In the genomic region with DNA sequence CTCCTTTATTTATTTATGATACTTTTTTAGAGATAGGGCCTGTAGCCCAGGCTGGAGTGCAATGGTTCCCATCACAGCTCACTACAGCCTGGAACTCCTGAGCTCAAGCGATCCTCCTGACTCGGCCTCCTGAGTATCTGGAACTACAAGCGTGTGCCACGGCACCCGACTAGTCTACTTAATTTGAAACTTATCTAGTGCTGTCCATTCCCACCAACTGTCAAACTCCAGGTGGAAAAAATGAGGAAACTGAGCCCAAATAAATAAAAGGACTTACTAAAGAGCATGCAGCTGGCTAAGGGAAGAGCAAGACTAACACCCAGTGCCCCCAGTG, we compare ENCODE assay signal across 17 cellular contexts. TPM values are rescaled to one million over a fixed set of nuclear protein-coding genes. Genes with fewer than 3 reads are reported as not detected.
A peak's percentile ranks its signal among the peaks of the same experiment; 100 is the strongest.
DNase-seq lines count a peak whose midpoint lies in the region; ATAC-seq, FAIRE-seq and TF ChIP-seq lines count a peak whose summit lies in the region.
"Had no signal": no experiment of that assay in that cellular context is flagged by ENCODE, and none has a peak within 500 bp of the region (broad histone marks: within the 10 kb centered on the region; RNA-seq: fewer than 3 reads in every experiment).

No MANE protein-coding gene starts in this region.

- no peak overlapping the region for H3K18ac ChIP-seq in H9 (ENCODE audit: insufficient read length, low read depth, low read length)

- DNase-seq in activated T-cell treated with anti-CD3 and anti-CD28 coated beads, Interleukin-2, amount 50 U/mL, for 4 hours: no peak
- DNase-seq in activated T-cell treated with anti-CD3 and anti-CD28 coated beads, Interleukin-2, amount 50 U/mL, for 24 hours: no peak
- DNase-seq in dorsolateral prefrontal cortex (no peak), type B pancreatic cell (ENCODE audit: extremely low spot score, unreplicated experiment) (no peak), frontal cortex (ENCODE audit: low spot score in 2 of 2) (no peak), AG08395 (ENCODE audit: low spot score) (no peak), H9 (no peak)
- DNase-seq in natural killer cell treated with Interleukin-12 subunit alpha and Interleukin-12 subunit beta and Interleukin-15 and Interleukin-18, amount 100 ng/mL, for 72 hours (ENCODE audit: low spot score): no peak
- DNase-seq: activated CD4-positive, CD25-positive, alpha-beta regulatory T cell; activated T-cell treated with anti-CD3 and anti-CD28 coated beads, Interleukin-2, amount 50 U/mL, for 48 hours; NCI-H1930; NCI-H774 had no signal

- no peak overlapping the region for H3K56ac ChIP-seq in H9 (ENCODE audit: insufficient read length, low read depth, low read length)

- no peaks in the 10 kb centered on the region for H3K79me2 ChIP-seq in H9 (ENCODE audit: insufficient read depth, low read length)

- no peak overlapping the region for H2AFZ ChIP-seq in H9 (ENCODE audit: low read length)

- H3K27ac Mint-ChIP-seq in activated T-cell treated with anti-CD3 and anti-CD28 coated beads, Interleukin-2, amount 50 U/mL, for 24 hours: no peak overlapping the region
- H3K27ac Mint-ChIP-seq in natural killer cell treated with Interleukin-12 subunit alpha and Interleukin-12 subunit beta and Interleukin-15 and Interleukin-18, amount 100 ng/mL, for 72 hours: no peak overlapping the region
- H3K27ac Mint-ChIP-seq in type B pancreatic cell (peak overlapping the region; percentile 63), H9 (no peak overlapping the region)

- peak overlapping the region in 2 of 59 donors; percentile 80 to 81 for H3K4me3 ChIP-seq in dorsolateral prefrontal cortex
- H3K4me3 ChIP-seq: K562 had no signal

- no peak overlapping the region for H3K9ac ChIP-seq in H9 (ENCODE audit: extremely low read depth, insufficient read length, low read length)

- no peak overlapping the region for H2BK120ac ChIP-seq in H9 (ENCODE audit: low read depth, low read length, poor library complexity, severe bottlenecking)

- H3K23me2 ChIP-seq in H9 (ENCODE audit: insufficient read length, low read depth, low read length, poor library complexity, severe bottlenecking): peaks cover 21% of the 10 kb centered on the region

- intact Hi-C loops in dorsolateral prefrontal cortex (cut with DNase I): loop anchor here in 1 of 2 donors (5.0 kb wide), 1 partner anchor 348 kb away; the partner anchor contains the start of gene GINS1

- H3K27ac ChIP-seq in dorsolateral prefrontal cortex: peak overlapping the region in 49 of 59 donors; percentile 61 to 99 (median 94)
- no peak overlapping the region for H3K27ac ChIP-seq in H9 (ENCODE audit: insufficient read length, low read depth, low read length)
- H3K27ac ChIP-seq: SJSA1 had no signal

- peak in 1 of 56 donors; percentile 9 for TF ChIP-seq CTCF in dorsolateral prefrontal cortex (IDR thresholded peaks at IDR 0.05 in 54 of 56, conservative IDR thresholded peaks at IDR 0.05 in 2 of 56; ENCODE audit: low read depth in 1 of 56, partially characterized antibody in 56 of 56)
- no peak for TF ChIP-seq CTCF in type B pancreatic cell (conservative IDR thresholded peaks at IDR 0.05)
- no peak for TF ChIP-seq CTCF in H9 (conservative IDR thresholded peaks at IDR 0.05)

- FAIRE-seq in frontal cortex (lab: Jason Lieb, UNC): no peak
- FAIRE-seq: A204.1, endometrium, K562 had no signal

- H3K4me3 Mint-ChIP-seq in activated T-cell treated with anti-CD3 and anti-CD28 coated beads, Interleukin-2, amount 50 U/mL, for 4 hours: peak overlapping the region; percentile 80
- no peak overlapping the region for H3K4me3 Mint-ChIP-seq in activated T-cell treated with anti-CD3 and anti-CD28 coated beads, Interleukin-2, amount 50 U/mL, for 24 hours
- peak overlapping the region; percentile 65 for H3K4me3 Mint-ChIP-seq in natural killer cell treated with Interleukin-12 subunit alpha and Interleukin-12 subunit beta and Interleukin-15 and Interleukin-18, amount 100 ng/mL, for 72 hours
- H3K4me3 Mint-ChIP-seq in type B pancreatic cell (peak overlapping the region; percentile 26), H9 (no peak overlapping the region)

- no peak overlapping the region for H2BK5ac ChIP-seq in H9 (ENCODE audit: insufficient read length, low read length)

- no peak for ATAC-seq in activated T-cell treated with anti-CD3 and anti-CD28 coated beads, Interleukin-2, amount 50 U/mL, for 4 hours
- no peak for ATAC-seq in natural killer cell treated with Interleukin-12 subunit alpha and Interleukin-12 subunit beta and Interleukin-15 and Interleukin-18, amount 100 ng/mL, for 72 hours
- ATAC-seq: GM12878 had no signal

- no peak overlapping the region for H4K8ac ChIP-seq in H9 (replicated peaks; ENCODE audit: insufficient read length, low read depth, low read length)

- no peaks in the 10 kb centered on the region for H4K20me1 ChIP-seq in H9 (ENCODE audit: control insufficient read depth, insufficient read depth, insufficient read length)

- H3K27me3 Mint-ChIP-seq in activated T-cell treated with anti-CD3 and anti-CD28 coated beads, Interleukin-2, amount 50 U/mL, for 4 hours (ENCODE audit: low read depth): no peaks in the 10 kb centered on the region
- no peaks in the 10 kb centered on the region for H3K27me3 Mint-ChIP-seq in activated T-cell treated with anti-CD3 and anti-CD28 coated beads, Interleukin-2, amount 50 U/mL, for 24 hours
- peaks cover 6 to 16% of the 10 kb centered on the region in 2 donors for H3K27me3 Mint-ChIP-seq in natural killer cell treated with Interleukin-12 subunit alpha and Interleukin-12 subunit beta and Interleukin-15 and Interleukin-18, amount 100 ng/mL, for 72 hours
- H3K27me3 Mint-ChIP-seq in type B pancreatic cell (peaks cover 61% of the 10 kb centered on the region), H9 (ENCODE audit: low read depth) (peaks cover 97% of the 10 kb centered on the region)

- no CpG with 5 or more reads among the region's 5 CpGs for WGBS in H9 (ENCODE audit: extremely low coverage, insufficient read length, low lambda C conversion rate)

- H3K27me3 ChIP-seq in dorsolateral prefrontal cortex (peaks cover 0 to 5% (median 0%) of the 10 kb centered on the region in 45 donors), H9 (ENCODE audit: insufficient read depth, low read length) (peaks cover 45% of the 10 kb centered on the region; the same call in 1 of the 2 replicates)
- H3K27me3 ChIP-seq: SJSA1 had no signal

- H3K4me1 ChIP-seq in H9 (ENCODE audit: insufficient read depth, low read length): no peaks in the 10 kb centered on the region

- no peaks in the 10 kb centered on the region for H3K9me3 Mint-ChIP-seq in activated T-cell treated with anti-CD3 and anti-CD28 coated beads, Interleukin-2, amount 50 U/mL, for 4 hours
- H3K9me3 Mint-ChIP-seq in activated T-cell treated with anti-CD3 and anti-CD28 coated beads, Interleukin-2, amount 50 U/mL, for 24 hours: no peaks in the 10 kb centered on the region
- H3K9me3 Mint-ChIP-seq in natural killer cell treated with Interleukin-12 subunit alpha and Interleukin-12 subunit beta and Interleukin-15 and Interleukin-18, amount 100 ng/mL, for 72 hours: no peaks in the 10 kb centered on the region
- H3K9me3 Mint-ChIP-seq in type B pancreatic cell (no peaks in the 10 kb centered on the region), H9 (no peaks in the 10 kb centered on the region; a peak in 1 of 5 replicates)

- no peak overlapping the region for H3K23ac ChIP-seq in H9 (ENCODE audit: insufficient read length, low read depth, low read length)

- H3K4ac ChIP-seq in H9 (ENCODE audit: low read depth, low read length): no peak overlapping the region

- no peak overlapping the region for H2AK5ac ChIP-seq in H9 (ENCODE audit: insufficient read length, low read length)

- H3T11ph ChIP-seq in H9 (ENCODE audit: low read length): no peak overlapping the region

- no peak overlapping the region for H4K5ac ChIP-seq in H9 (ENCODE audit: insufficient read length, low read depth, low read length)

- H2BK15ac ChIP-seq in H9 (ENCODE audit: low read depth, low read length): no peak overlapping the region

- H3K79me1 ChIP-seq in H9 (ENCODE audit: insufficient read depth, low read depth, low read length, poor library complexity, severe bottlenecking): no peaks in the 10 kb centered on the region

- H3K36me3 Mint-ChIP-seq in activated T-cell treated with anti-CD3 and anti-CD28 coated beads, Interleukin-2, amount 50 U/mL, for 4 hours (ENCODE audit: insufficient read depth): no peaks in the 10 kb centered on the region
- H3K36me3 Mint-ChIP-seq in activated T-cell treated with anti-CD3 and anti-CD28 coated beads, Interleukin-2, amount 50 U/mL, for 24 hours (ENCODE audit: low read depth): peaks cover 9% of the 10 kb centered on the region
- no peaks in the 10 kb centered on the region for H3K36me3 Mint-ChIP-seq in natural killer cell treated with Interleukin-12 subunit alpha and Interleukin-12 subunit beta and Interleukin-15 and Interleukin-18, amount 100 ng/mL, for 72 hours
- H3K36me3 Mint-ChIP-seq in type B pancreatic cell (no peaks in the 10 kb centered on the region), H9 (ENCODE audit: insufficient read depth in 1 of 3, low read depth in 3 of 3) (no peaks in the 10 kb centered on the region)

- H4K91ac ChIP-seq in H9 (ENCODE audit: insufficient read length, low read depth, low read length): no peak overlapping the region

- no peak overlapping the region for H3K14ac ChIP-seq in H9 (ENCODE audit: insufficient read depth, low read length)

- no peak overlapping the region for H2BK12ac ChIP-seq in H9 (ENCODE audit: insufficient read length, low read depth, low read length)

- no peak overlapping the region for H3K4me2 ChIP-seq in H9 (ENCODE audit: insufficient read depth, insufficient read length, low read length)

- no peaks in the 10 kb centered on the region for H3K9me3 ChIP-seq in H9 (ENCODE audit: control insufficient read depth, low read depth, low read length)
- H3K9me3 ChIP-seq: SJSA1 had no signal

- H3K4me1 Mint-ChIP-seq in activated T-cell treated with anti-CD3 and anti-CD28 coated beads, Interleukin-2, amount 50 U/mL, for 4 hours (ENCODE audit: low read depth): peaks cover 36% of the 10 kb centered on the region
- peaks cover 37% of the 10 kb centered on the region for H3K4me1 Mint-ChIP-seq in activated T-cell treated with anti-CD3 and anti-CD28 coated beads, Interleukin-2, amount 50 U/mL, for 24 hours (ENCODE audit: low read depth)
- peaks cover 16 to 18% of the 10 kb centered on the region in 2 donors for H3K4me1 Mint-ChIP-seq in natural killer cell treated with Interleukin-12 subunit alpha and Interleukin-12 subunit beta and Interleukin-15 and Interleukin-18, amount 100 ng/mL, for 72 hours (ENCODE audit: low read depth in 2 of 2)
- H3K4me1 Mint-ChIP-seq in type B pancreatic cell (ENCODE audit: unreplicated experiment): peaks cover 6% of the 10 kb centered on the region
- peaks cover 7 to 11% of the 10 kb centered on the region in 2 experiments; a peak in 3 of 4 replicates for H3K4me1 Mint-ChIP-seq in H9

- H2BK20ac ChIP-seq in H9 (ENCODE audit: low read depth, low read length, poor library complexity, severe bottlenecking): no peak overlapping the region

RNA-seq across cellular contexts. Expression of gene ACSS1, which starts 1.5 kb away (rescaled TPM):
- total RNA-seq in activated T-cell treated with anti-CD3 and anti-CD28 coated beads, Interleukin-2, amount 50 U/mL, for 4 hours: 1 to 10 TPM; 5.4 to 8.8 (median 8.0) TPM
- total RNA-seq in dorsolateral prefrontal cortex (100 to 1,000 TPM in 2 of 120 experiments, 10 to 100 TPM in 118; 18.5 to 154 (median 56.4) TPM), type B pancreatic cell (ENCODE audit: low replicate concordance) (22.2 and 27.5 TPM in 2 replicates), frontal cortex (3.7 TPM), H9 (2021) (0.61 TPM in 2 replicates)
- 1 to 10 TPM; 5.8 to 7.6 TPM for total RNA-seq in natural killer cell treated with Interleukin-12 subunit alpha and Interleukin-12 subunit beta and Interleukin-15 and Interleukin-18, amount 100 ng/mL, for 72 hours

RNA-seq across cellular contexts. Expression of gene VSX1, which starts 22.5 kb away (rescaled TPM):
- total RNA-seq in activated T-cell treated with anti-CD3 and anti-CD28 coated beads, Interleukin-2, amount 50 U/mL, for 4 hours: not detected
- total RNA-seq in dorsolateral prefrontal cortex (10 to 100 TPM in 2 of 120 experiments, 1 to 10 TPM in 118; 1.2 to 12.1 (median 4.6) TPM), type B pancreatic cell (ENCODE audit: low replicate concordance) (not detected in 2 replicates), frontal cortex (not detected), H9 (2021) (not detected in 2 replicates)
- total RNA-seq in natural killer cell treated with Interleukin-12 subunit alpha and Interleukin-12 subunit beta and Interleukin-15 and Interleukin-18, amount 100 ng/mL, for 72 hours: not detected
- total RNA-seq: GM12878, K562, SJSA1 had no signal

Comparison
In these comparisons a context has a peak if more than half of its experiments do, and no peak if none do; other contexts are left out.
1. H3K4me3 Mint-ChIP-seq: peak in activated T-cell treated with anti-CD3 and anti-CD28 coated beads, Interleukin-2, amount 50 U/mL, for 4 hours (single experiment), natural killer cell treated with Interleukin-12 subunit alpha and Interleukin-12 subunit beta and Interleukin-15 and Interleukin-18, amount 100 ng/mL, for 72 hours (single experiment) and type B pancreatic cell (single experiment); none in activated T-cell treated with anti-CD3 and anti-CD28 coated beads, Interleukin-2, amount 50 U/mL, for 24 hours (single experiment) and H9 (0 of 2).